ENCODE assay signal across 13 cellular contexts in the genomic region with DNA sequence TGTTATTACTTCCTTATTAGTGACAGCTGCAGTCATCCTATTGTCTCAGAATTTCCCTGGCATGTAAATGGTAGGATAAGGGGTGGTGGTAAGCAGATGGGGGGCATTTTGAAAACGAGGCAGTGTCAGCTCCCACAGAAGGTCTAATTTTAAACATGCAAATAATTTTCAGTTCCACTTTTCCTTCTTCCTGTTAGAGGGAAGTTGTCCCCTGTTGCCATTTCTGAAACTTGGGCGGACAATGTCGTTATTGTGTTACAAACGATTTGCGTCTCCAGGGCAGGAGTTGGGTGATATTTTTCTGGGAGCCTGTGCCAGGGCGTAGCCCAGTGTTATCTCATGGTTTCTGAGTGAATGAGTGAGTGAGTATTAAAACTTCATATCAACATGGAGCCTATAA. TPM values are rescaled to one million over a fixed set of nuclear protein-coding genes. Genes with fewer than 3 reads are reported as not detected.
DNase-seq lines count a peak whose midpoint lies in the region; ATAC-seq, FAIRE-seq and TF ChIP-seq lines count a peak whose summit lies in the region.
"Had no signal": no experiment of that assay in that cellular context is flagged by ENCODE, and none has a peak within 500 bp of the region (broad histone marks: within the 10 kb centered on the region; RNA-seq: fewer than 3 reads in every experiment).

No MANE protein-coding gene starts in this region.

- H3K9me3 ChIP-seq in A549: no peaks in the 10 kb centered on the region
- H3K9me3 ChIP-seq: vagina had no signal

- ATAC-seq in A549 (no peak), GM21576 (IDR thresholded peaks at IDR 0.05; ENCODE audit: unreplicated experiment) (peak; percentile 18), activated B cell treated with CpG ODN at 0.5 μM for 24 hours (ENCODE audit: low read depth) (peak; percentile 53), WTC11 (no peak), HG03135 (IDR thresholded peaks at IDR 0.05; ENCODE audit: unreplicated experiment) (no peak)

- no peaks in the 10 kb centered on the region for H3K9me3 Mint-ChIP-seq in activated B cell treated with CpG ODN at 0.5 μM for 24 hours
- no peaks in the 10 kb centered on the region for H3K9me3 Mint-ChIP-seq in mesothelial cell of epicardium
- H3K9me3 Mint-ChIP-seq in WTC11: no peaks in the 10 kb centered on the region

- FAIRE-seq in A549 (lab: Jason Lieb, UNC): no peak

- no peak for TF ChIP-seq RAD21 in A549 (conservative IDR thresholded peaks at IDR 0.05 in 1 of 2, IDR thresholded peaks at IDR 0.05 in 1 of 2)

- H3K4me2 ChIP-seq in A549: peak overlapping the region; percentile 51

- peak overlapping the region; percentile 83 for H3K27ac Mint-ChIP-seq in activated B cell treated with CpG ODN at 0.5 μM for 24 hours
- H3K27ac Mint-ChIP-seq in mesothelial cell of epicardium: peak overlapping the region; percentile 78
- H3K27ac Mint-ChIP-seq in WTC11: no peak overlapping the region

- whole genome bisulfite sequencing in A549 (ENCODE audit: missing lambda C conversion rate): 73% methylated on average over 6 of the region's 6 CpGs

- H3K4me1 ChIP-seq in A549: peaks cover 94% of the 10 kb centered on the region
- H3K4me1 ChIP-seq: vagina had no signal

- intact Hi-C loops in activated B cell treated with CpG ODN at 0.5 μM for 24 hours (cut with micrococcal nuclease): no loop called here

- H3K4me3 ChIP-seq in A549: no peak overlapping the region
- H3K4me3 ChIP-seq: lung, vagina had no signal

- H3K4me3 Mint-ChIP-seq in activated B cell treated with CpG ODN at 0.5 μM for 24 hours (peak overlapping the region; percentile 78), mesothelial cell of epicardium (no peak overlapping the region), WTC11 (no peak overlapping the region)

- DNase-seq in A549 (ENCODE audit: low read depth in 1 of 2, low spot score in 1 of 2): no peak
- DNase-seq in activated B cell treated with CpG ODN at 0.5 μM for 24 hours: no peak
- DNase-seq in mesothelial cell of epicardium (ENCODE audit: low spot score in 2 of 2, unreplicated experiment in 2 of 2): no peak
- no peak for DNase-seq in WTC11 (ENCODE audit: low spot score)
- DNase-seq in activated CD4-positive, alpha-beta T cell treated with anti-CD3 and anti-CD28 coated beads, Interleukin-2, amount 50 U/mL, for 48 hours: no peak
- DNase-seq in NCI-H1694 treated with DMSO at 0.1 percent for 48 hours (lab: John Stamatoyannopoulos, UW): no peak
- DNase-seq: AML-193; SHP77 treated with DMSO at 0.1 percent for 48 hours; stimulated activated CD4-positive, alpha-beta T cell treated with anti-CD3 and anti-CD28 coated beads, Interleukin-2, amount 100 ng/mL, for 24 hours had no signal

- H3K4me1 Mint-ChIP-seq in activated B cell treated with CpG ODN at 0.5 μM for 24 hours (peaks cover 65% of the 10 kb centered on the region), mesothelial cell of epicardium (peaks cover 47% of the 10 kb centered on the region), WTC11 (peaks cover 45% of the 10 kb centered on the region)

- peak overlapping the region; percentile 61 to 100 for H3K27ac ChIP-seq in A549
- H3K27ac ChIP-seq: vagina had no signal

- CTCF ChIA-PET in A549 (lab: Yijun Ruan, JAX) (no interaction called here), activated B cell treated with CpG ODN at 0.5 μM for 24 hours (lab: Charles Lee) (no interaction called here), WTC11 (lab: Charles Lee) (no interaction called here)

- no peak for TF ChIP-seq POLR2A in A549 (IDR thresholded peaks at IDR 0.05; ENCODE audit: low read length)

- POLR2A ChIA-PET in A549 (lab: Yijun Ruan, JAX): no interaction called here
- POLR2A ChIA-PET in activated B cell treated with CpG ODN at 0.5 μM for 24 hours (lab: Charles Lee): no interaction called here
- POLR2A ChIA-PET in WTC11 (lab: Charles Lee): no interaction called here

- no peak for TF ChIP-seq CTCF in A549 (IDR thresholded peaks at IDR 0.05)
- TF ChIP-seq CTCF in activated B cell treated with CpG ODN at 0.5 μM for 24 hours (IDR thresholded peaks at IDR 0.05): no peak
- no peak for TF ChIP-seq CTCF in mesothelial cell of epicardium (IDR thresholded peaks at IDR 0.05; ENCODE audit: unreplicated experiment)
- no peak for TF ChIP-seq CTCF in WTC11 (IDR thresholded peaks at IDR 0.05)

- H3K27me3 Mint-ChIP-seq in activated B cell treated with CpG ODN at 0.5 μM for 24 hours (no peaks in the 10 kb centered on the region), mesothelial cell of epicardium (ENCODE audit: low read depth) (no peaks in the 10 kb centered on the region), WTC11 (ENCODE audit: low read depth) (no peaks in the 10 kb centered on the region; the same call in 1 of the 2 replicates)

- no peak for TF ChIP-seq EP300 in A549 (IDR thresholded peaks at IDR 0.05)

- H3K36me3 Mint-ChIP-seq in activated B cell treated with CpG ODN at 0.5 μM for 24 hours (ENCODE audit: low read depth) (peaks cover 3% of the 10 kb centered on the region), mesothelial cell of epicardium (no peaks in the 10 kb centered on the region), WTC11 (peaks cover 3% of the 10 kb centered on the region; the same call in 1 of the 2 replicates)

TF ChIP-seq in A549, 52 proteins besides CTCF, POLR2A, EP300 and RAD21 (continues in another document):
- TF ChIP-seq MAFK (IDR thresholded peaks at IDR 0.05; ENCODE audit: partially characterized antibody): no peak
- no peak for TF ChIP-seq RCOR1 (IDR thresholded peaks at IDR 0.05; ENCODE audit: low read depth, low read length)
- no peak for TF ChIP-seq KDM1A (IDR thresholded peaks at IDR 0.05; ENCODE audit: low read depth)
- TF ChIP-seq, protein P1, sequence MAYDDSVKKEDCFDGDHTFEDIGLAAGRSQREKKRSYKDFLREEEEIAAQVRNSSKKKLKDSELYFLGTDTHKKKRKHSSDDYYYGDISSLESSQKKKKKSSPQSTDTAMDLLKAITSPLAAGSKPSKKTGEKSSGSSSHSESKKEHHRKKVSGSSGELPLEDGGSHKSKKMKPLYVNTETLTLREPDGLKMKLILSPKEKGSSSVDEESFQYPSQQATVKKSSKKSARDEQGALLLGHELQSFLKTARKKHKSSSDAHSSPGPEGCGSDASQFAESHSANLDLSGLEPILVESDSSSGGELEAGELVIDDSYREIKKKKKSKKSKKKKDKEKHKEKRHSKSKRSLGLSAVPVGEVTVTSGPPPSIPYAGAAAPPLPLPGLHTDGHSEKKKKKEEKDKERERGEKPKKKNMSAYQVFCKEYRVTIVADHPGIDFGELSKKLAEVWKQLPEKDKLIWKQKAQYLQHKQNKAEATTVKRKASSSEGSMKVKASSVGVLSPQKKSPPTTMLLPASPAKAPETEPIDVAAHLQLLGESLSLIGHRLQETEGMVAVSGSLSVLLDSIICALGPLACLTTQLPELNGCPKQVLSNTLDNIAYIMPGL (CRISPR knock-in tag; IDR thresholded peaks at IDR 0.05; ENCODE audit: borderline replicate concordance): no peak
- TF ChIP-seq, protein P2, sequence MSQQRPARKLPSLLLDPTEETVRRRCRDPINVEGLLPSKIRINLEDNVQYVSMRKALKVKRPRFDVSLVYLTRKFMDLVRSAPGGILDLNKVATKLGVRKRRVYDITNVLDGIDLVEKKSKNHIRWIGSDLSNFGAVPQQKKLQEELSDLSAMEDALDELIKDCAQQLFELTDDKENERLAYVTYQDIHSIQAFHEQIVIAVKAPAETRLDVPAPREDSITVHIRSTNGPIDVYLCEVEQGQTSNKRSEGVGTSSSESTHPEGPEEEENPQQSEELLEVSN (IDR thresholded peaks at IDR 0.05; ENCODE audit: borderline replicate concordance, low read depth): no peak

TF ChIP-seq in WTC11, 78 proteins besides CTCF, POLR2A, EP300 and RAD21:
- TF ChIP-seq NFE2L1 (CRISPR knock-in tag; IDR thresholded peaks at IDR 0.05): no peak
- no peak for TF ChIP-seq GRHL2 (CRISPR knock-in tag; IDR thresholded peaks at IDR 0.05; ENCODE audit: insufficient replicate concordance, severe bottlenecking)
- no peak for TF ChIP-seq HMGA2 (CRISPR knock-in tag; IDR thresholded peaks at IDR 0.05)
- no peak for TF ChIP-seq ATF1 (CRISPR knock-in tag; IDR thresholded peaks at IDR 0.05)
- no peak for TF ChIP-seq ZNF219 (CRISPR knock-in tag; IDR thresholded peaks at IDR 0.05; ENCODE audit: borderline replicate concordance)
- TF ChIP-seq ZNF423 (CRISPR knock-in tag; IDR thresholded peaks at IDR 0.05): no peak
- TF ChIP-seq FOXP1 (CRISPR knock-in tag; IDR thresholded peaks at IDR 0.05; ENCODE audit: borderline replicate concordance): no peak

RNA-seq across cellular contexts. Expression of a gene that starts 7.4 kb away (rescaled TPM):
- polyA plus RNA-seq in A549 (2011; rRNA removed) (30.3 and 46.2 TPM in 2 replicates), A549 (2017; fragmentation: RNase III; extraction: RNeasy Plus Mini Kit Qiagen cat#74134 plus additional on column Dnase treatment) (47.0 to 55.6 TPM (median 50.5 TPM) in 3 replicates)
- polyA plus RNA-seq in A549 (2012; cell fraction: cytosol; rRNA removed): 15.4 and 22.0 TPM in 2 replicates
- 23.1 and 39.4 TPM in 2 replicates for polyA plus RNA-seq in A549 (2012; cell fraction: nucleus; rRNA removed)
- polyA minus RNA-seq in A549 (2011; rRNA and poly(A)+ RNA removed): 62.1 and 63.5 TPM in 2 replicates
- total RNA-seq in activated B cell treated with CpG ODN at 0.5 μM for 24 hours (18.8 and 19.2 TPM in 2 replicates), mesothelial cell of epicardium (26.2 to 31.0 TPM (median 26.5 TPM) in 3 replicates), WTC11 (2021) (17.1 to 19.5 TPM (median 17.9 TPM) in 3 replicates)

Comparison
In these comparisons a context has a peak if more than half of its experiments do, and no peak if none do; other contexts are left out.
1. ATAC-seq: peak in GM21576 (single experiment) and activated B cell treated with CpG ODN at 0.5 μM for 24 hours (single experiment); none in A549 (0 of 2), WTC11 (single experiment) and HG03135 (single experiment).